Comparison of ENCODE assay signal across 1 cellular context in the genomic region with DNA sequence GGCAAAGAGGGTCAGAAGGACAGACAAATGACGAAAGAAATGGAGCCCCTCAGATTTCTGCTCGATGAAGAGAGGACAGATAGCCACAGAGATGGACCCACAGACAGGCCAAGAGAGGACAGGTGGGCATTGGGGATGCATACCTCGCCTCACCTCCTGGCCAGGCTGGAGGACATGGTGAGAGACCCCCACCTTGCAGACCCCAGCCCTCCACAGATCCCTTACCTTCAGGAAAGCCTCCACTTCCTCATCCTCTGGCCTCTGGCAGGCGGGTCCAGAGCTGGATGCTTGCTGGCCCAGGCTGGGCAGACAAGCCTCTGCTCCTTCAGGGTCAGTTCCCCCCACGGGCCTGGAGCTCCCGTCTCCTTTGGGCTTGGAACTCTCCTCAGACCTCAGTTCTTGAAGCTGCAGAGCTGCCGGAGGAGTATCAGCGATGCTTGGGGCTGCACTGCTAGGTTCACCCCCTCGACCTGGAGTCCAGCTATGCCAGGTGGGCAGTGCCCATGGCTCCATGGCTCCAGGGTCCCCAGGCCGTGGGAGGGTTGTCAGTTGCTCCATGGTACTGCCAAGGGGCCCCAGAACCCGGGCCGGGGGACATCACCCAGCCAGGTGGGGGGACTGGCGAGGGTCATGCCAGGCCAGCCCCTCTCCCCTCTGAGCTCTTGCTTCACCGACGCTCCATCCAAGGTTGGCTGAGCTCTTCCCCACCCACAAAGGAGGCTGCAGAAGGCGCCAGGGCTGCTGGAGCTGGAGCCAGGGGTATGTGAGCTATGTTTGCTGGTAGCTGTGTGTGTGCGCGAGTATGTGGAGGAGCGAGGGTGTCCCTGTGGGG.
TF ChIP-seq lines count a peak whose summit lies in the region.

No MANE protein-coding gene starts in this region.

TF ChIP-seq in K562, 482 proteins besides CTCF, POLR2A, EP300 and RAD21 (continued from another document and continues in another):
- TF ChIP-seq CBX5 (IDR thresholded peaks at IDR 0.05; ENCODE audit: borderline replicate concordance, low read depth) (no peak), ZNF347 (CRISPR knock-in tag; IDR thresholded peaks at IDR 0.05; ENCODE audit: low read depth) (no peak), ILF3 (IDR thresholded peaks at IDR 0.05; ENCODE audit: borderline replicate concordance) (no peak), ZNF146 (CRISPR knock-in tag; IDR thresholded peaks at IDR 0.05; ENCODE audit: unreplicated experiment) (no peak), ZNF316 (IDR thresholded peaks at IDR 0.05) (no peak), NELFE (IDR thresholded peaks at IDR 0.05; ENCODE audit: insufficient read depth, insufficient read length) (no peak), RBM15 (IDR thresholded peaks at IDR 0.05; ENCODE audit: insufficient read depth, low read length) (no peak), RB1 (IDR thresholded peaks at IDR 0.05; ENCODE audit: low read depth) (no peak), NFE2 (IDR thresholded peaks at IDR 0.05; ENCODE audit: low read depth) (no peak), SREBF2 (CRISPR knock-in tag; IDR thresholded peaks at IDR 0.05) (no peak), ZNF830 (CRISPR knock-in tag; IDR thresholded peaks at IDR 0.05) (peak; percentile 90; the same call in 1 of the 2 replicates), ZNF507 (tag; conservative IDR thresholded peaks at IDR 0.05) (no peak), GATA2 (CRISPR knock-in tag; IDR thresholded peaks at IDR 0.05) (no peak), MIER1 (IDR thresholded peaks at IDR 0.05; ENCODE audit: low read depth) (no peak), SMAD3 (CRISPR knock-in tag; conservative IDR thresholded peaks at IDR 0.05) (no peak), STAG1 (CRISPR knock-in tag; IDR thresholded peaks at IDR 0.05; ENCODE audit: borderline replicate concordance) (no peak), ZNF174 (CRISPR knock-in tag; IDR thresholded peaks at IDR 0.05) (no peak), MEIS2 (IDR thresholded peaks at IDR 0.05; ENCODE audit: partially characterized antibody) (no peak), ZNF23 (CRISPR knock-in tag; IDR thresholded peaks at IDR 0.05) (no peak), NR3C1 (CRISPR knock-in tag; IDR thresholded peaks at IDR 0.05) (no peak), CHCHD3 (CRISPR knock-in tag; IDR thresholded peaks at IDR 0.05) (no peak), ZNF408 (CRISPR knock-in tag; IDR thresholded peaks at IDR 0.05; ENCODE audit: low read depth) (no peak), MCM2 (IDR thresholded peaks at IDR 0.05; ENCODE audit: low read depth) (no peak)
- TF ChIP-seq, protein P1, sequence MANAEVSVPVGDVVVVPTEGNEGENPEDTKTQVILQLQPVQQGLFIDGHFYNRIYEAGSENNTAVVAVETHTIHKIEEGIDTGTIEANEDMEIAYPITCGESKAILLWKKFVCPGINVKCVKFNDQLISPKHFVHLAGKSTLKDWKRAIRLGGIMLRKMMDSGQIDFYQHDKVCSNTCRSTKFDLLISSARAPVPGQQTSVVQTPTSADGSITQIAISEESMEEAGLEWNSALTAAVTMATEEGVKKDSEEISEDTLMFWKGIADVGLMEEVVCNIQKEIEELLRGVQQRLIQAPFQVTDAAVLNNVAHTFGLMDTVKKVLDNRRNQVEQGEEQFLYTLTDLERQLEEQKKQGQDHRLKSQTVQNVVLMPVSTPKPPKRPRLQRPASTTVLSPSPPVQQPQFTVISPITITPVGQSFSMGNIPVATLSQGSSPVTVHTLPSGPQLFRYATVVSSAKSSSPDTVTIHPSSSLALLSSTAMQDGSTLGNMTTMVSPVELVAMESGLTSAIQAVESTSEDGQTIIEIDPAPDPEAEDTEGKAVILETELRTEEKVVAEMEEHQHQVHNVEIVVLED (CRISPR knock-in tag; IDR thresholded peaks at IDR 0.05) = no peak
- TF ChIP-seq, protein P2, sequence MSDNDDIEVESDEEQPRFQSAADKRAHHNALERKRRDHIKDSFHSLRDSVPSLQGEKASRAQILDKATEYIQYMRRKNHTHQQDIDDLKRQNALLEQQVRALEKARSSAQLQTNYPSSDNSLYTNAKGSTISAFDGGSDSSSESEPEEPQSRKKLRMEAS (CRISPR knock-in tag; IDR thresholded peaks at IDR 0.05) = peak; percentile 5; the same call in 1 of the 2 replicates
- TF ChIP-seq, protein P3, sequence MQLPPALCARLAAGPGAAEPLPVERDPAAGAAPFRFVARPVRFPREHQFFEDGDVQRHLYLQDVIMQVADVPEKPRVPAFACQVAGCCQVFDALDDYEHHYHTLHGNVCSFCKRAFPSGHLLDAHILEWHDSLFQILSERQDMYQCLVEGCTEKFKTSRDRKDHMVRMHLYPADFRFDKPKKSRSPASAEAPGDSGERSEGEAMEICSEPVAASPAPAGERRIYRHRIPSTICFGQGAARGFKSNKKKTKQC (CRISPR knock-in tag; IDR thresholded peaks at IDR 0.05) = no peak
- TF ChIP-seq, protein P4, sequence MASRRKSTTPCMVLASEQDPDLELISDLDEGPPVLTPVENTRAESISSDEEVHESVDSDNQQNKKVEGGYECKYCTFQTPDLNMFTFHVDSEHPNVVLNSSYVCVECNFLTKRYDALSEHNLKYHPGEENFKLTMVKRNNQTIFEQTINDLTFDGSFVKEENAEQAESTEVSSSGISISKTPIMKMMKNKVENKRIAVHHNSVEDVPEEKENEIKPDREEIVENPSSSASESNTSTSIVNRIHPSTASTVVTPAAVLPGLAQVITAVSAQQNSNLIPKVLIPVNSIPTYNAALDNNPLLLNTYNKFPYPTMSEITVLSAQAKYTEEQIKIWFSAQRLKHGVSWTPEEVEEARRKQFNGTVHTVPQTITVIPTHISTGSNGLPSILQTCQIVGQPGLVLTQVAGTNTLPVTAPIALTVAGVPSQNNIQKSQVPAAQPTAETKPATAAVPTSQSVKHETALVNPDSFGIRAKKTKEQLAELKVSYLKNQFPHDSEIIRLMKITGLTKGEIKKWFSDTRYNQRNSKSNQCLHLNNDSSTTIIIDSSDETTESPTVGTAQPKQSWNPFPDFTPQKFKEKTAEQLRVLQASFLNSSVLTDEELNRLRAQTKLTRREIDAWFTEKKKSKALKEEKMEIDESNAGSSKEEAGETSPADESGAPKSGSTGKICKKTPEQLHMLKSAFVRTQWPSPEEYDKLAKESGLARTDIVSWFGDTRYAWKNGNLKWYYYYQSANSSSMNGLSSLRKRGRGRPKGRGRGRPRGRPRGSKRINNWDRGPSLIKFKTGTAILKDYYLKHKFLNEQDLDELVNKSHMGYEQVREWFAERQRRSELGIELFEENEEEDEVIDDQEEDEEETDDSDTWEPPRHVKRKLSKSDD (conservative IDR thresholded peaks at IDR 0.05; ENCODE audit: low read length) = no peak
- TF ChIP-seq, protein P5, sequence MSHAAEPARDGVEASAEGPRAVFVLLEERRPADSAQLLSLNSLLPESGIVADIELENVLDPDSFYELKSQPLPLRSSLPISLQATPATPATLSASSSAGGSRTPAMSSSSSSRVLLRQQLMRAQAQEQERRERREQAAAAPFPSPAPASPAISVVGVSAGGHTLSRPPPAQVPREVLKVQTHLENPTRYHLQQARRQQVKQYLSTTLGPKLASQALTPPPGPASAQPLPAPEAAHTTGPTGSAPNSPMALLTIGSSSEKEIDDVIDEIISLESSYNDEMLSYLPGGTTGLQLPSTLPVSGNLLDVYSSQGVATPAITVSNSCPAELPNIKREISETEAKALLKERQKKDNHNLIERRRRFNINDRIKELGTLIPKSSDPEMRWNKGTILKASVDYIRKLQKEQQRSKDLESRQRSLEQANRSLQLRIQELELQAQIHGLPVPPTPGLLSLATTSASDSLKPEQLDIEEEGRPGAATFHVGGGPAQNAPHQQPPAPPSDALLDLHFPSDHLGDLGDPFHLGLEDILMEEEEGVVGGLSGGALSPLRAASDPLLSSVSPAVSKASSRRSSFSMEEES (CRISPR knock-in tag; IDR thresholded peaks at IDR 0.05) = no peak
- TF ChIP-seq, protein P6, sequence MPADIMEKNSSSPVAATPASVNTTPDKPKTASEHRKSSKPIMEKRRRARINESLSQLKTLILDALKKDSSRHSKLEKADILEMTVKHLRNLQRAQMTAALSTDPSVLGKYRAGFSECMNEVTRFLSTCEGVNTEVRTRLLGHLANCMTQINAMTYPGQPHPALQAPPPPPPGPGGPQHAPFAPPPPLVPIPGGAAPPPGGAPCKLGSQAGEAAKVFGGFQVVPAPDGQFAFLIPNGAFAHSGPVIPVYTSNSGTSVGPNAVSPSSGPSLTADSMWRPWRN (IDR thresholded peaks at IDR 0.05; ENCODE audit: low read depth) = no peak
- TF ChIP-seq, protein P7, sequence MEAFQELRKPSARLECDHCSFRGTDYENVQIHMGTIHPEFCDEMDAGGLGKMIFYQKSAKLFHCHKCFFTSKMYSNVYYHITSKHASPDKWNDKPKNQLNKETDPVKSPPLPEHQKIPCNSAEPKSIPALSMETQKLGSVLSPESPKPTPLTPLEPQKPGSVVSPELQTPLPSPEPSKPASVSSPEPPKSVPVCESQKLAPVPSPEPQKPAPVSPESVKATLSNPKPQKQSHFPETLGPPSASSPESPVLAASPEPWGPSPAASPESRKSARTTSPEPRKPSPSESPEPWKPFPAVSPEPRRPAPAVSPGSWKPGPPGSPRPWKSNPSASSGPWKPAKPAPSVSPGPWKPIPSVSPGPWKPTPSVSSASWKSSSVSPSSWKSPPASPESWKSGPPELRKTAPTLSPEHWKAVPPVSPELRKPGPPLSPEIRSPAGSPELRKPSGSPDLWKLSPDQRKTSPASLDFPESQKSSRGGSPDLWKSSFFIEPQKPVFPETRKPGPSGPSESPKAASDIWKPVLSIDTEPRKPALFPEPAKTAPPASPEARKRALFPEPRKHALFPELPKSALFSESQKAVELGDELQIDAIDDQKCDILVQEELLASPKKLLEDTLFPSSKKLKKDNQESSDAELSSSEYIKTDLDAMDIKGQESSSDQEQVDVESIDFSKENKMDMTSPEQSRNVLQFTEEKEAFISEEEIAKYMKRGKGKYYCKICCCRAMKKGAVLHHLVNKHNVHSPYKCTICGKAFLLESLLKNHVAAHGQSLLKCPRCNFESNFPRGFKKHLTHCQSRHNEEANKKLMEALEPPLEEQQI (IDR thresholded peaks at IDR 0.05) = no peak
- TF ChIP-seq, protein P8, sequence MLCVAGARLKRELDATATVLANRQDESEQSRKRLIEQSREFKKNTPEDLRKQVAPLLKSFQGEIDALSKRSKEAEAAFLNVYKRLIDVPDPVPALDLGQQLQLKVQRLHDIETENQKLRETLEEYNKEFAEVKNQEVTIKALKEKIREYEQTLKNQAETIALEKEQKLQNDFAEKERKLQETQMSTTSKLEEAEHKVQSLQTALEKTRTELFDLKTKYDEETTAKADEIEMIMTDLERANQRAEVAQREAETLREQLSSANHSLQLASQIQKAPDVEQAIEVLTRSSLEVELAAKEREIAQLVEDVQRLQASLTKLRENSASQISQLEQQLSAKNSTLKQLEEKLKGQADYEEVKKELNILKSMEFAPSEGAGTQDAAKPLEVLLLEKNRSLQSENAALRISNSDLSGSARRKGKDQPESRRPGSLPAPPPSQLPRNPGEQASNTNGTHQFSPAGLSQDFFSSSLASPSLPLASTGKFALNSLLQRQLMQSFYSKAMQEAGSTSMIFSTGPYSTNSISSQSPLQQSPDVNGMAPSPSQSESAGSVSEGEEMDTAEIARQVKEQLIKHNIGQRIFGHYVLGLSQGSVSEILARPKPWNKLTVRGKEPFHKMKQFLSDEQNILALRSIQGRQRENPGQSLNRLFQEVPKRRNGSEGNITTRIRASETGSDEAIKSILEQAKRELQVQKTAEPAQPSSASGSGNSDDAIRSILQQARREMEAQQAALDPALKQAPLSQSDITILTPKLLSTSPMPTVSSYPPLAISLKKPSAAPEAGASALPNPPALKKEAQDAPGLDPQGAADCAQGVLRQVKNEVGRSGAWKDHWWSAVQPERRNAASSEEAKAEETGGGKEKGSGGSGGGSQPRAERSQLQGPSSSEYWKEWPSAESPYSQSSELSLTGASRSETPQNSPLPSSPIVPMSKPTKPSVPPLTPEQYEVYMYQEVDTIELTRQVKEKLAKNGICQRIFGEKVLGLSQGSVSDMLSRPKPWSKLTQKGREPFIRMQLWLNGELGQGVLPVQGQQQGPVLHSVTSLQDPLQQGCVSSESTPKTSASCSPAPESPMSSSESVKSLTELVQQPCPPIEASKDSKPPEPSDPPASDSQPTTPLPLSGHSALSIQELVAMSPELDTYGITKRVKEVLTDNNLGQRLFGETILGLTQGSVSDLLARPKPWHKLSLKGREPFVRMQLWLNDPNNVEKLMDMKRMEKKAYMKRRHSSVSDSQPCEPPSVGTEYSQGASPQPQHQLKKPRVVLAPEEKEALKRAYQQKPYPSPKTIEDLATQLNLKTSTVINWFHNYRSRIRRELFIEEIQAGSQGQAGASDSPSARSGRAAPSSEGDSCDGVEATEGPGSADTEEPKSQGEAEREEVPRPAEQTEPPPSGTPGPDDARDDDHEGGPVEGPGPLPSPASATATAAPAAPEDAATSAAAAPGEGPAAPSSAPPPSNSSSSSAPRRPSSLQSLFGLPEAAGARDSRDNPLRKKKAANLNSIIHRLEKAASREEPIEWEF (CRISPR knock-in tag; IDR thresholded peaks at IDR 0.05) = no peak
- TF ChIP-seq, protein P9, sequence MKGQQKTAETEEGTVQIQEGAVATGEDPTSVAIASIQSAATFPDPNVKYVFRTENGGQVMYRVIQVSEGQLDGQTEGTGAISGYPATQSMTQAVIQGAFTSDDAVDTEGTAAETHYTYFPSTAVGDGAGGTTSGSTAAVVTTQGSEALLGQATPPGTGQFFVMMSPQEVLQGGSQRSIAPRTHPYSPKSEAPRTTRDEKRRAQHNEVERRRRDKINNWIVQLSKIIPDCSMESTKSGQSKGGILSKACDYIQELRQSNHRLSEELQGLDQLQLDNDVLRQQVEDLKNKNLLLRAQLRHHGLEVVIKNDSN (CRISPR knock-in tag; IDR thresholded peaks at IDR 0.05) = no peak; the same call in 1 of the 2 replicates
